In genomic region chr18:59416818-59417217, GRCh38 we compare ENCODE assay signal across 1 cellular context.
TF ChIP-seq lines count a peak whose summit lies in the region.

No MANE protein-coding gene starts in this region.

TF ChIP-seq in K562, 482 proteins besides CTCF, POLR2A, EP300 and RAD21 (continued from another document):
- TF ChIP-seq USF2 (CRISPR knock-in tag; IDR thresholded peaks at IDR 0.05) (peak; percentile 87), ZNF143 (CRISPR knock-in tag; IDR thresholded peaks at IDR 0.05) (peak; percentile 76), KAT2B (IDR thresholded peaks at IDR 0.05; ENCODE audit: low read depth, low read length) (no peak), RAD51 (IDR thresholded peaks at IDR 0.05; ENCODE audit: borderline replicate concordance, low read depth) (peak; percentile 83), TFE3 (CRISPR knock-in tag; IDR thresholded peaks at IDR 0.05) (peak; percentile 93), USF1 (CRISPR knock-in tag; IDR thresholded peaks at IDR 0.05) (peak; percentile 70), AFF1 (IDR thresholded peaks at IDR 0.05; ENCODE audit: low read depth in 1 of 2, partially characterized antibody in 2 of 2) (peak in 1 of 2 experiments; percentile 54), CBFA2T2 (conservative IDR thresholded peaks at IDR 0.05) (peak; percentile 37), POLR2B (IDR thresholded peaks at IDR 0.05; ENCODE audit: low read depth, partially characterized antibody) (no peak), SIX5 (IDR thresholded peaks at IDR 0.05; ENCODE audit: borderline replicate concordance in 1 of 2, insufficient read depth in 1 of 2, low read depth in 1 of 2, low read length in 2 of 2) (peak; percentile 38 to 56; a peak in 2 of 4 replicates), TOE1 (IDR thresholded peaks at IDR 0.05; ENCODE audit: borderline replicate concordance) (peak; percentile 89), TOE1 (CRISPR knock-in tag; IDR thresholded peaks at IDR 0.05; ENCODE audit: borderline replicate concordance, low read depth) (no peak), CBX5 (IDR thresholded peaks at IDR 0.05; ENCODE audit: borderline replicate concordance, low read depth) (no peak)
